Comparison of ENCODE assay signal across 8 cellular contexts in genomic region chr18:811192-812122, GRCh38. TPM values are rescaled to one million over a fixed set of nuclear protein-coding genes. Genes with fewer than 3 reads are reported as not detected.
DNase-seq lines count a peak whose midpoint lies in the region; ATAC-seq, FAIRE-seq and TF ChIP-seq lines count a peak whose summit lies in the region.

No MANE protein-coding gene starts in this region.

- H3K4me3 Mint-ChIP-seq in activated naive CD8-positive, alpha-beta T cell treated with anti-CD3 and anti-CD28 coated beads for 36 hours = peak overlapping the region; percentile 95

- no peaks in the 10 kb centered on the region for H3K27me3 Mint-ChIP-seq in activated naive CD8-positive, alpha-beta T cell treated with anti-CD3 and anti-CD28 coated beads for 36 hours

- H3K4me1 Mint-ChIP-seq in activated naive CD8-positive, alpha-beta T cell treated with anti-CD3 and anti-CD28 coated beads for 36 hours = peaks cover 67% of the 10 kb centered on the region

- DNase-seq in GM03348 (ENCODE audit: low spot score) (peak; percentile 64), right cardiac atrium (peak in 2 of 3 donors; percentile 55 to 78), retinal pigment epithelial cell (ENCODE audit: low read depth) (no peak), NCI-H1436 treated with DMSO at 0.1 percent for 48 hours (lab: John Stamatoyannopoulos, UW) (no peak), GM12892 (ENCODE audit: insufficient read length) (no peak)
- DNase-seq in activated naive CD8-positive, alpha-beta T cell treated with anti-CD3 and anti-CD28 coated beads for 36 hours = no peak

- H3K27me3 ChIP-seq in HUES48 (ENCODE audit: control insufficient read depth, insufficient read depth, low read length) = no peaks in the 10 kb centered on the region
- no peaks in the 10 kb centered on the region for H3K27me3 ChIP-seq in right cardiac atrium (ENCODE audit: control insufficient read depth, insufficient read depth)

- H3K9ac ChIP-seq in HUES48 (ENCODE audit: low read depth, low read length) = peak overlapping the region; percentile 83

- H3K4me3 ChIP-seq in HUES48 (ENCODE audit: low read depth, low read length) (peak overlapping the region; percentile 86), right cardiac atrium (ENCODE audit: low read length) (peak overlapping the region; percentile 96), retinal pigment epithelial cell (ENCODE audit: low read length) (peak overlapping the region; percentile 92)

- H3K4me1 ChIP-seq in HUES48 (ENCODE audit: control insufficient read depth, insufficient read depth, low read length) (peaks cover 29% of the 10 kb centered on the region), right cardiac atrium (ENCODE audit: control insufficient read depth, insufficient read depth, low read length) (no peaks in the 10 kb centered on the region)

- ATAC-seq in GM21526 (IDR thresholded peaks at IDR 0.05; ENCODE audit: low FRiP score, unreplicated experiment) (peak; percentile 39), right cardiac atrium (peak; percentile 48 to 54)

- FAIRE-seq in GM12892 (lab: Jason Lieb, UNC) = no peak

- peaks cover 27% of the 10 kb centered on the region for H3K36me3 Mint-ChIP-seq in activated naive CD8-positive, alpha-beta T cell treated with anti-CD3 and anti-CD28 coated beads for 36 hours

- TF ChIP-seq CTCF in retinal pigment epithelial cell (conservative IDR thresholded peaks at IDR 0.05; ENCODE audit: low read depth, low read length) = no peak

- H3K9me3 ChIP-seq in HUES48 (ENCODE audit: control insufficient read depth, insufficient read depth, low read length) (no peaks in the 10 kb centered on the region), right cardiac atrium (ENCODE audit: control insufficient read depth, low read length) (no peaks in the 10 kb centered on the region)

- peak overlapping the region; percentile 98 for H3K27ac Mint-ChIP-seq in activated naive CD8-positive, alpha-beta T cell treated with anti-CD3 and anti-CD28 coated beads for 36 hours

- intact Hi-C loops in right cardiac atrium (cut with DNase I) = no loop called here

- no peaks in the 10 kb centered on the region for H3K36me3 ChIP-seq in HUES48 (ENCODE audit: control insufficient read depth, insufficient read depth, low read length)

- peaks cover 1% of the 10 kb centered on the region for H3K9me3 Mint-ChIP-seq in activated naive CD8-positive, alpha-beta T cell treated with anti-CD3 and anti-CD28 coated beads for 36 hours

- H3K27ac ChIP-seq in HUES48 (ENCODE audit: low read depth, low read length) = peak overlapping the region; percentile 100
- peak overlapping the region; percentile 88 for H3K27ac ChIP-seq in right cardiac atrium (ENCODE audit: low read length)

- TF ChIP-seq POLR2A in GM12892 (IDR thresholded peaks at IDR 0.05; ENCODE audit: low read depth, low read length) = no peak

- under 1% methylated on average over 58 of the region's 58 CpGs for WGBS in right cardiac atrium

RNA-seq across cellular contexts. Expression of gene YES1, which starts 0.6 kb away (rescaled TPM):
- total RNA-seq in activated naive CD8-positive, alpha-beta T cell treated with anti-CD3 and anti-CD28 coated beads for 36 hours = 10 to 100 TPM; 29.0 to 32.2 TPM
- 10 to 100 TPM; 22.4 to 25.9 (median 25.1) TPM for total RNA-seq in right cardiac atrium
- polyA plus RNA-seq in right cardiac atrium = 9.2 TPM
- polyA plus RNA-seq in GM12892 (2012; ENCODE audit: missing spikeins) = 2.4 TPM

Comparison
In these comparisons a context has a peak if more than half of its experiments do, and no peak if none do; other contexts are left out.
1. DNase-seq: peak in GM03348 (single experiment) and right cardiac atrium (2 of 3); none in activated naive CD8-positive, alpha-beta T cell treated with anti-CD3 and anti-CD28 coated beads for 36 hours (single experiment), retinal pigment epithelial cell (single experiment), NCI-H1436 treated with DMSO at 0.1 percent for 48 hours (single experiment) and GM12892 (single experiment).
2. Peak in every context shown above with its lines, with median percentiles within 50 percentile points of each other: H3K4me3 ChIP-seq.